ENCODE assay signal across 16 cellular contexts in the genomic region with DNA sequence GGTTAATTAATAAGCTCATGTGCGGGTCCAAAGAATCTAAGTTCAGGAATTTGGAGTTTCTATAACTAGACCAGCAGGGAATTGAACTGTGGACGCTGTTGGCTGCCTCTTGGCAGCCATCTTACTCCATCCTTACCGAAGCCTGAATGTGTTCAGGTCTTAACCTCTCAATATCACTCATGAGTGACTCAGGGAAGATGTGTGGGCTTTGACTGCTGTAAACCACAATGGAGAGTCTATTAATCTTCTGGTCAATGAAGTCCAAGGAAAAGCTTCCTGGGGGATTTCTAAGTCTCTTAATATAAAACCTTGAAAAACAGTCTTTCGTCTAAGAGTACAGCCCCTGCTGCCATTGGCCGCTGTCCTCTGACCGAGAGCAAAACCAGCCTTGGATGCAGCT. TPM values are rescaled to one million over a fixed set of nuclear protein-coding genes. Genes with fewer than 3 reads are reported as not detected.
DNase-seq lines count a peak whose midpoint lies in the region; ATAC-seq, FAIRE-seq and TF ChIP-seq lines count a peak whose summit lies in the region.
"Had no signal": no experiment of that assay in that cellular context is flagged by ENCODE, and none has a peak within 500 bp of the region (broad histone marks: within the 10 kb centered on the region; RNA-seq: fewer than 3 reads in every experiment).

No MANE protein-coding gene starts in this region.

- H3K4me1 ChIP-seq in IMR-90 (ENCODE audit: control insufficient read depth, insufficient read depth, low read length) = no peaks in the 10 kb centered on the region
- H3K4me1 ChIP-seq in astrocyte (ENCODE audit: insufficient read depth, low read length) = no peaks in the 10 kb centered on the region
- H3K4me1 ChIP-seq in GM23338 (ENCODE audit: insufficient read depth) = no peaks in the 10 kb centered on the region

- no peak for FAIRE-seq in astrocyte (lab: Jason Lieb, UNC)
- FAIRE-seq in H54 (lab: Jason Lieb, UNC) = no peak
- FAIRE-seq: GM12878, GM18507 had no signal

- H3K36me3 ChIP-seq in IMR-90 (ENCODE audit: control insufficient read depth, insufficient read depth, low read length) (no peaks in the 10 kb centered on the region), astrocyte (ENCODE audit: insufficient read depth, low read length) (no peaks in the 10 kb centered on the region), kidney epithelial cell (ENCODE audit: control insufficient read depth, insufficient read depth, low read length) (no peaks in the 10 kb centered on the region), GM23338 (ENCODE audit: insufficient read depth) (no peaks in the 10 kb centered on the region)

- no peak overlapping the region for H2AK9ac ChIP-seq in IMR-90 (replicated peaks; ENCODE audit: low read depth, low read length, poor library complexity)

- DNase-seq in IMR-90 = peak; percentile 48
- DNase-seq in astrocyte (ENCODE audit: low read depth) = peak; percentile 80
- peak; percentile 28 for DNase-seq in kidney epithelial cell (ENCODE audit: low read depth)
- DNase-seq in renal cortical epithelial cell (ENCODE audit: low read depth) = peak; percentile 94
- DNase-seq in activated CD4-positive, alpha-beta T cell treated with anti-CD3 and anti-CD28 coated beads, Interleukin-2, amount 10 ng/mL, durations not matched to agents 24 days and 14 days = no peak
- DNase-seq in GM23338 (ENCODE audit: low spot score) = no peak
- DNase-seq in H54 (ENCODE audit: insufficient read length, low spot score) = no peak
- no peak for DNase-seq in NCI-H748 (lab: John Stamatoyannopoulos, UW; ENCODE audit: unreplicated experiment)
- DNase-seq: CD8-positive, alpha-beta T cell; COR-L47; DND-41; GM23248; H9 had no signal

- H2AK5ac ChIP-seq in IMR-90 (ENCODE audit: low read depth, low read length) = no peak overlapping the region

- H3F3A ChIP-seq in GM23338 (replicated peaks; ENCODE audit: low read depth) = no peaks in the 10 kb centered on the region

- H3K36me3 Mint-ChIP-seq in astrocyte (ENCODE audit: low read depth, unreplicated experiment) (peaks cover 28% of the 10 kb centered on the region), GM23338 (ENCODE audit: low read depth) (peaks cover 26% of the 10 kb centered on the region)
- H3K36me3 Mint-ChIP-seq in activated CD4-positive, alpha-beta T cell treated with anti-CD3 and anti-CD28 coated beads, Interleukin-2, amount 10 ng/mL, durations not matched to agents 24 days and 14 days (ENCODE audit: low read depth) = peaks cover 1% of the 10 kb centered on the region
- H3K36me3 Mint-ChIP-seq: CD14-positive monocyte; CD8-positive, alpha-beta T cell had no signal

- WGBS in IMR-90 (ENCODE audit: extremely low coverage in 2 of 2, insufficient read length in 1 of 2), 2 experiments = no CpG with 5 or more reads among the region's 6 CpGs

- peaks cover 11% of the 10 kb centered on the region; the same call in 1 of the 2 replicates for H3K9me2 ChIP-seq in GM23338 (ENCODE audit: insufficient read depth)

- H3K9me3 Mint-ChIP-seq in astrocyte (ENCODE audit: unreplicated experiment) (peaks cover 38% of the 10 kb centered on the region), GM23338 (peaks cover 25% of the 10 kb centered on the region)
- H3K9me3 Mint-ChIP-seq in activated CD4-positive, alpha-beta T cell treated with anti-CD3 and anti-CD28 coated beads, Interleukin-2, amount 10 ng/mL, durations not matched to agents 24 days and 14 days = peaks cover 14% of the 10 kb centered on the region

- dilution Hi-C loops in IMR-90 (cut with HindIII; ENCODE audit: low sequenced_read_pairs, unreplicated experiment) = no loop called here

- H2BK5ac ChIP-seq in IMR-90 (ENCODE audit: low read depth, low read length, poor library complexity, severe bottlenecking) = no peak overlapping the region

- no peak for TF ChIP-seq POLR2A in IMR-90 (IDR thresholded peaks at IDR 0.05; ENCODE audit: low read depth, low read length)
- no peak for TF ChIP-seq POLR2A in H54 (IDR thresholded peaks at IDR 0.05; ENCODE audit: low read depth, low read length)

- intact Hi-C loops in IMR-90 (cut with micrococcal nuclease) = no loop called here
- intact Hi-C loops in activated CD4-positive, alpha-beta T cell treated with anti-CD3 and anti-CD28 coated beads, Interleukin-2, amount 10 ng/mL, durations not matched to agents 24 days and 14 days (cut with micrococcal nuclease) = no loop called here

- H3K9me3 ChIP-seq in IMR-90 (ENCODE audit: control insufficient read depth, insufficient read depth, low read length) = peaks cover 19% of the 10 kb centered on the region
- H3K9me3 ChIP-seq in astrocyte (ENCODE audit: insufficient read depth, low read depth, low read length) = peaks cover 9% of the 10 kb centered on the region

- BruUV-seq in IMR-90 (replicated peaks; lab: Mats Ljungman, UMichigan) = no TSS peak

- H3K4me3 ChIP-seq in IMR-90 (ENCODE audit: insufficient read depth, low read depth, low read length) (no peak overlapping the region), astrocyte (ENCODE audit: insufficient read depth, low read depth, low read length) (no peak overlapping the region), kidney epithelial cell (ENCODE audit: low read depth, low read length) (no peak overlapping the region), GM23338 (no peak overlapping the region)
- H3K4me3 ChIP-seq: GM12878, GM23248 had no signal

- H3K14ac ChIP-seq in IMR-90 (replicated peaks; ENCODE audit: low read depth, low read length) = no peak overlapping the region

- no peak overlapping the region for H3K23ac ChIP-seq in IMR-90 (ENCODE audit: low read depth, low read length)

- no peak overlapping the region for H3K18ac ChIP-seq in IMR-90 (ENCODE audit: low read depth, low read length)

- H3K4me1 Mint-ChIP-seq in astrocyte (ENCODE audit: low read depth, unreplicated experiment) (no peaks in the 10 kb centered on the region), GM23338 (no peaks in the 10 kb centered on the region)
- H3K4me1 Mint-ChIP-seq in activated CD4-positive, alpha-beta T cell treated with anti-CD3 and anti-CD28 coated beads, Interleukin-2, amount 10 ng/mL, durations not matched to agents 24 days and 14 days = no peaks in the 10 kb centered on the region
- H3K4me1 Mint-ChIP-seq: CD14-positive monocyte, H9 had no signal

- H4K5ac ChIP-seq in IMR-90 (ENCODE audit: low read depth, low read length) = no peak overlapping the region

- no peaks in the 10 kb centered on the region for H3K79me2 ChIP-seq in astrocyte (ENCODE audit: insufficient read depth, low read length)
- no peaks in the 10 kb centered on the region for H3K79me2 ChIP-seq in GM23338 (replicated peaks; ENCODE audit: insufficient read depth)

- no peak overlapping the region for H2BK120ac ChIP-seq in IMR-90 (ENCODE audit: low read depth, low read length)

- H3K27ac Mint-ChIP-seq in astrocyte (ENCODE audit: unreplicated experiment) = no peak overlapping the region
- H3K27ac Mint-ChIP-seq in activated CD4-positive, alpha-beta T cell treated with anti-CD3 and anti-CD28 coated beads, Interleukin-2, amount 10 ng/mL, durations not matched to agents 24 days and 14 days = no peak overlapping the region
- H3K27ac Mint-ChIP-seq in GM23338 = no peak overlapping the region
- H3K27ac Mint-ChIP-seq: CD14-positive monocyte; CD8-positive, alpha-beta T cell had no signal

- no peaks in the 10 kb centered on the region for H3K79me1 ChIP-seq in IMR-90 (ENCODE audit: low read depth in 1 of 2, low read length in 2 of 2)

- H3K27me3 Mint-ChIP-seq in astrocyte (ENCODE audit: low read depth, unreplicated experiment) (peaks cover 4% of the 10 kb centered on the region), GM23338 (ENCODE audit: insufficient read depth, low read depth, poor library complexity) (peaks cover 5% of the 10 kb centered on the region)
- H3K27me3 Mint-ChIP-seq in activated CD4-positive, alpha-beta T cell treated with anti-CD3 and anti-CD28 coated beads, Interleukin-2, amount 10 ng/mL, durations not matched to agents 24 days and 14 days = no peaks in the 10 kb centered on the region

- H4K91ac ChIP-seq in IMR-90 (ENCODE audit: insufficient read depth, low read depth, low read length) = no peak overlapping the region

- H3K4me2 ChIP-seq in IMR-90 (ENCODE audit: low read depth, low read length) (no peak overlapping the region), astrocyte (ENCODE audit: low read length) (no peak overlapping the region), GM23338 (no peak overlapping the region)

- H3K4ac ChIP-seq in IMR-90 (ENCODE audit: low read depth, low read length) = no peak overlapping the region

- H3K9ac ChIP-seq in IMR-90 (ENCODE audit: low read depth, low read length) (no peak overlapping the region), astrocyte (ENCODE audit: low read length) (no peak overlapping the region)
- H3K9ac ChIP-seq: GM23248 had no signal

- TF ChIP-seq RAD21 in IMR-90 (IDR thresholded peaks at IDR 0.05; ENCODE audit: low read length) = no peak

- POLR2A ChIA-PET in IMR-90 (lab: Charles Lee; ENCODE audit: unreplicated experiment) = no interaction called here

- H4K8ac ChIP-seq in IMR-90 (ENCODE audit: low read depth in 2 of 2, low read length in 2 of 2) = no peak overlapping the region

- no peaks in the 10 kb centered on the region for H3K9me1 ChIP-seq in IMR-90 (ENCODE audit: insufficient read depth, low read length)

- ATAC-seq in IMR-90 (ENCODE audit: low read depth) = no peak
- ATAC-seq in GM23338 = no peak
- ATAC-seq: CD8-positive, alpha-beta T cell; GM12878 had no signal

- in situ Hi-C loops in IMR-90 (cut with MboI; ENCODE audit: low sequenced_read_pairs) = no loop called here

- CTCF ChIA-PET in IMR-90 (lab: Yijun Ruan, JAX) = no interaction called here

- H3K27me3 ChIP-seq in IMR-90 (ENCODE audit: control insufficient read depth, insufficient read depth, low read length) (no peaks in the 10 kb centered on the region), astrocyte (ENCODE audit: insufficient read depth, low read length) (no peaks in the 10 kb centered on the region), kidney epithelial cell (ENCODE audit: control insufficient read depth, insufficient read depth, low read length) (no peaks in the 10 kb centered on the region), GM23338 (ENCODE audit: insufficient read depth) (no peaks in the 10 kb centered on the region)

- TF ChIP-seq CTCF in IMR-90 (conservative IDR thresholded peaks at IDR 0.05; ENCODE audit: low read depth, low read length) (no peak), astrocyte (IDR thresholded peaks at IDR 0.05; ENCODE audit: insufficient read depth, low read depth, low read length) (no peak), kidney epithelial cell (IDR thresholded peaks at IDR 0.05; ENCODE audit: insufficient read depth, low read length, poor library complexity, severe bottlenecking) (no peak), GM23338 (conservative IDR thresholded peaks at IDR 0.05; ENCODE audit: low read depth in 2 of 2) (no peak)

- H3K56ac ChIP-seq in IMR-90 (ENCODE audit: extremely low read depth, insufficient read depth, low read length) = no peak overlapping the region

- H3K27ac ChIP-seq in IMR-90 (ENCODE audit: insufficient read depth, low read length) (no peak overlapping the region), astrocyte (ENCODE audit: low read depth, low read length) (no peak overlapping the region), GM23338 (ENCODE audit: low read depth) (no peak overlapping the region)
- H3K27ac ChIP-seq: GM23248 had no signal

- no peaks in the 10 kb centered on the region for H4K20me1 ChIP-seq in IMR-90 (ENCODE audit: insufficient read depth, low read length)
- H4K20me1 ChIP-seq in astrocyte (ENCODE audit: insufficient read depth, low read length) = no peaks in the 10 kb centered on the region
- no peaks in the 10 kb centered on the region; the same call in 1 of the 2 replicates for H4K20me1 ChIP-seq in GM23338 (replicated peaks; ENCODE audit: insufficient read depth)

- H3K4me3 Mint-ChIP-seq in astrocyte (ENCODE audit: unreplicated experiment) (no peak overlapping the region), GM23338 (no peak overlapping the region)
- H3K4me3 Mint-ChIP-seq in activated CD4-positive, alpha-beta T cell treated with anti-CD3 and anti-CD28 coated beads, Interleukin-2, amount 10 ng/mL, durations not matched to agents 24 days and 14 days = no peak overlapping the region
- H3K4me3 Mint-ChIP-seq: CD14-positive monocyte; CD8-positive, alpha-beta T cell; H9 had no signal

- H2BK20ac ChIP-seq in IMR-90 (ENCODE audit: low read depth, low read length) = no peak overlapping the region

- H2AFZ ChIP-seq in IMR-90 (replicated peaks; ENCODE audit: low read length, poor library complexity) (no peak overlapping the region), astrocyte (ENCODE audit: low read depth, low read length) (no peak overlapping the region), GM23338 (no peak overlapping the region)
- H2AFZ ChIP-seq: GM23248 had no signal

- H2BK15ac ChIP-seq in IMR-90 (ENCODE audit: low read depth, low read length) = no peak overlapping the region

RNA-seq across cellular contexts. Expression of gene OXTR, which starts 46.7 kb away (rescaled TPM):
- total RNA-seq in IMR-90 (2012; rRNA removed) = 56.1 and 76.9 TPM in 2 replicates
- 42.8 and 50.0 TPM in 2 replicates for polyA plus RNA-seq in IMR-90 (2012; rRNA removed)
- 15.7 and 51.4 TPM in 2 replicates for polyA plus RNA-seq in IMR-90 (2012; cell fraction: cytosol; rRNA removed)
- 15.6 and 29.9 TPM in 2 replicates for polyA plus RNA-seq in IMR-90 (2012; cell fraction: nucleus; rRNA removed; ENCODE audit: low replicate concordance)
- 2.2 and 3.0 TPM in 2 replicates for total RNA-seq in astrocyte
- total RNA-seq in kidney epithelial cell = 2.0 and 2.1 TPM in 2 replicates
- total RNA-seq in renal cortical epithelial cell = 1.2 and 6.9 TPM in 2 replicates
- 0.70 and 0.78 TPM in 2 replicates for total RNA-seq in activated CD4-positive, alpha-beta T cell treated with anti-CD3 and anti-CD28 coated beads, Interleukin-2, amount 10 ng/mL, durations not matched to agents 24 days and 14 days
- 7.8 and 9.3 TPM in 2 replicates for total RNA-seq in GM23338 (2014; rRNA removed; shearing (Covaris generic))
- 4.9 and 5.5 TPM in 2 replicates for polyA plus RNA-seq in GM23338 (2016; fragmentation: Nextera tagmentation; extraction: Ambion mirVana)

Comparison
In these comparisons a context has a peak if more than half of its experiments do, and no peak if none do; other contexts are left out.
1. DNase-seq: peak in IMR-90 (single experiment), astrocyte (single experiment), kidney epithelial cell (single experiment) and renal cortical epithelial cell (single experiment); none in activated CD4-positive, alpha-beta T cell treated with anti-CD3 and anti-CD28 coated beads, Interleukin-2, amount 10 ng/mL, durations not matched to agents 24 days and 14 days (single experiment), GM23338 (single experiment), H54 (single experiment) and NCI-H748 (single experiment).